Comparison of ENCODE assay signal across 11 cellular contexts in genomic region chr2:207008105-207008990, GRCh38.
DNase-seq lines count a peak whose midpoint lies in the region; ATAC-seq and TF ChIP-seq lines count a peak whose summit lies in the region.
"Had no signal": no experiment of that assay in that cellular context is flagged by ENCODE, and none has a peak within 500 bp of the region (broad histone marks: within the 10 kb centered on the region; RNA-seq: fewer than 3 reads in every experiment).

No MANE protein-coding gene starts in this region.

- no peaks in the 10 kb centered on the region for H3F3A ChIP-seq in Loucy (ENCODE audit: low read depth)

- no peak overlapping the region for H3K27ac Mint-ChIP-seq in naive thymus-derived CD4-positive, alpha-beta T cell
- H3K27ac Mint-ChIP-seq: natural killer cell had no signal

- H3K27ac ChIP-seq in naive thymus-derived CD4-positive, alpha-beta T cell (ENCODE audit: low read depth, low read length): no peak overlapping the region

- peaks cover 0 to 6% (median 0%) of the 10 kb centered on the region in 7 donors for H3K4me1 Mint-ChIP-seq in naive thymus-derived CD4-positive, alpha-beta T cell

- peaks cover 0 to 7% (median under 1%) of the 10 kb centered on the region in 5 donors for H3K27me3 Mint-ChIP-seq in naive thymus-derived CD4-positive, alpha-beta T cell

- no peaks in the 10 kb centered on the region for H3K9me2 ChIP-seq in Loucy (replicated peaks; ENCODE audit: low read depth, low read length)

- no peaks in the 10 kb centered on the region for H3K27me3 ChIP-seq in Loucy (ENCODE audit: insufficient read depth, low read length, poor library complexity, severe bottlenecking)
- no peaks in the 10 kb centered on the region for H3K27me3 ChIP-seq in naive thymus-derived CD4-positive, alpha-beta T cell (ENCODE audit: control insufficient read depth in 2 of 2, insufficient read depth in 2 of 2, low read length in 2 of 2)

- CTCF ChIA-PET in naive thymus-derived CD4-positive, alpha-beta T cell (lab: Charles Lee): no interaction called here

- no peak overlapping the region for H3K9ac ChIP-seq in Loucy (ENCODE audit: low read depth, low read length, poor library complexity, severe bottlenecking)

- peak; percentile 37 for TF ChIP-seq CTCF in AG09309 (IDR thresholded peaks at IDR 0.05; ENCODE audit: control insufficient read depth, insufficient read depth, low read depth, low read length, missing control alignments)
- peak; percentile 46 for TF ChIP-seq CTCF in Loucy (conservative IDR thresholded peaks at IDR 0.05; ENCODE audit: low read length)

- H3K36me3 Mint-ChIP-seq in naive thymus-derived CD4-positive, alpha-beta T cell: no peaks in the 10 kb centered on the region
- H3K36me3 Mint-ChIP-seq: natural killer cell had no signal

- DNase-seq in AG09309 (ENCODE audit: low read depth) (no peak), ecto neural progenitor cell (ENCODE audit: low spot score) (peak; percentile 56), medulla oblongata (ENCODE audit: extremely low spot score) (peak; percentile 75), SIG-M5 (lab: John Stamatoyannopoulos, UW) (no peak), activated gamma-delta T cell (lab: John Stamatoyannopoulos, UW) (no peak), NCI-H128 (lab: John Stamatoyannopoulos, UW; ENCODE audit: unreplicated experiment) (no peak)
- no peak for DNase-seq in naive thymus-derived CD4-positive, alpha-beta T cell
- DNase-seq: activated CD8-positive, alpha-beta memory T cell treated with anti-CD3 and anti-CD28 coated beads, Interleukin-2, amount 50 U/mL, for 48 hours; natural killer cell; NCI-H1105 had no signal

- no peaks in the 10 kb centered on the region for H3K36me3 ChIP-seq in Loucy (ENCODE audit: insufficient read depth, low read length)
- no peaks in the 10 kb centered on the region for H3K36me3 ChIP-seq in naive thymus-derived CD4-positive, alpha-beta T cell (ENCODE audit: control insufficient read depth in 2 of 3, insufficient read depth in 3 of 3, low read length in 3 of 3)

- H3K9me3 Mint-ChIP-seq in naive thymus-derived CD4-positive, alpha-beta T cell: peaks cover 0 to 4% (median 0%) of the 10 kb centered on the region in 11 donors
- H3K9me3 Mint-ChIP-seq: natural killer cell had no signal

- POLR2A ChIA-PET in naive thymus-derived CD4-positive, alpha-beta T cell (lab: Charles Lee): no interaction called here

- ATAC-seq in naive thymus-derived CD4-positive, alpha-beta T cell: no peak

- H3K4me3 ChIP-seq in AG09309 (ENCODE audit: control insufficient read depth, low read depth, low read length) (no peak overlapping the region), Loucy (ENCODE audit: low read length, poor library complexity, severe bottlenecking) (no peak overlapping the region)
- H3K4me3 ChIP-seq in naive thymus-derived CD4-positive, alpha-beta T cell (ENCODE audit: low read length): no peak overlapping the region

- H3K79me2 ChIP-seq in Loucy (ENCODE audit: insufficient read depth, low read length): no peaks in the 10 kb centered on the region

- intact Hi-C loops in naive thymus-derived CD4-positive, alpha-beta T cell (cut with micrococcal nuclease): no loop called here

- H4K20me1 ChIP-seq in Loucy (ENCODE audit: insufficient read depth, low read length, poor library complexity, severe bottlenecking): no peaks in the 10 kb centered on the region

- no peak overlapping the region for H3K4me3 Mint-ChIP-seq in naive thymus-derived CD4-positive, alpha-beta T cell
- H3K4me3 Mint-ChIP-seq: natural killer cell had no signal

- no peaks in the 10 kb centered on the region for H3K4me1 ChIP-seq in Loucy (ENCODE audit: insufficient read depth, low read length, poor library complexity, severe bottlenecking)
- no peaks in the 10 kb centered on the region for H3K4me1 ChIP-seq in naive thymus-derived CD4-positive, alpha-beta T cell (ENCODE audit: control insufficient read depth in 2 of 2, insufficient read depth in 2 of 2, low read length in 2 of 2)

- H2AFZ ChIP-seq in Loucy (ENCODE audit: low read length): no peak overlapping the region

- H3K4me2 ChIP-seq in Loucy (ENCODE audit: low read depth, low read length, poor library complexity, severe bottlenecking): peak overlapping the region; percentile 15

- H3K9me3 ChIP-seq in Loucy (ENCODE audit: insufficient read depth, low read depth, low read length): no peaks in the 10 kb centered on the region
- H3K9me3 ChIP-seq in naive thymus-derived CD4-positive, alpha-beta T cell (ENCODE audit: control insufficient read depth in 2 of 3, low read length in 3 of 3): no peaks in the 10 kb centered on the region

Comparison
In these comparisons a context has a peak if more than half of its experiments do, and no peak if none do; other contexts are left out.
1. DNase-seq: peak in ecto neural progenitor cell (single experiment) and medulla oblongata (single experiment); none in AG09309 (single experiment), SIG-M5 (single experiment), activated gamma-delta T cell (single experiment), NCI-H128 (single experiment) and naive thymus-derived CD4-positive, alpha-beta T cell (0 of 9).